ENCODE assay signal across 1 cellular context in genomic region chr9:137107312-137107921, GRCh38.
TF ChIP-seq lines count a peak whose summit lies in the region.

No MANE protein-coding gene starts in this region.

TF ChIP-seq in GM12878, 131 proteins besides CTCF, POLR2A, EP300 and RAD21:
- TF ChIP-seq NR2C1 (IDR thresholded peaks at IDR 0.05), result no peak
- TF ChIP-seq EZH2 (IDR thresholded peaks at IDR 0.05; ENCODE audit: borderline replicate concordance, control insufficient read depth, low read depth, low read length), result no peak
- no peak for TF ChIP-seq GATAD2B (conservative IDR thresholded peaks at IDR 0.05; ENCODE audit: low read depth)
- no peak for TF ChIP-seq GABPA (IDR thresholded peaks at IDR 0.05; ENCODE audit: low read depth)
- TF ChIP-seq ZNF687 (IDR thresholded peaks at IDR 0.05), result no peak
- no peak for TF ChIP-seq RELA (IDR thresholded peaks at IDR 0.05; ENCODE audit: borderline replicate concordance, partially characterized antibody)
- TF ChIP-seq ELK1 (IDR thresholded peaks at IDR 0.05; ENCODE audit: low read depth, low read length), result no peak
- TF ChIP-seq YBX1 (IDR thresholded peaks at IDR 0.05), result no peak
- no peak for TF ChIP-seq FOXM1 (IDR thresholded peaks at IDR 0.05; ENCODE audit: low read depth, low read length)
- TF ChIP-seq PAX5 (IDR thresholded peaks at IDR 0.05; ENCODE audit: borderline replicate concordance, low read depth, low read length), result no peak
- TF ChIP-seq NBN (IDR thresholded peaks at IDR 0.05), result no peak
- no peak for TF ChIP-seq CREB1 (IDR thresholded peaks at IDR 0.05; ENCODE audit: low read depth)
- no peak for TF ChIP-seq ZNF217 (IDR thresholded peaks at IDR 0.05)
- no peak for TF ChIP-seq ZBED1 (IDR thresholded peaks at IDR 0.05; ENCODE audit: borderline replicate concordance)
- TF ChIP-seq MYC (IDR thresholded peaks at IDR 0.05; ENCODE audit: insufficient read depth, insufficient read length, insufficient replicate concordance, low read length, severe bottlenecking), result no peak
- no peak for TF ChIP-seq SUPT20H (IDR thresholded peaks at IDR 0.05; ENCODE audit: borderline replicate concordance, control insufficient read depth, low read depth, low read length)
- no peak for TF ChIP-seq BMI1 (IDR thresholded peaks at IDR 0.05; ENCODE audit: borderline replicate concordance)
- TF ChIP-seq EED (IDR thresholded peaks at IDR 0.05; ENCODE audit: low read depth), result no peak
- TF ChIP-seq ZNF274 (IDR thresholded peaks at IDR 0.05; ENCODE audit: insufficient read depth, insufficient read length), result no peak
